In the genomic region with DNA sequence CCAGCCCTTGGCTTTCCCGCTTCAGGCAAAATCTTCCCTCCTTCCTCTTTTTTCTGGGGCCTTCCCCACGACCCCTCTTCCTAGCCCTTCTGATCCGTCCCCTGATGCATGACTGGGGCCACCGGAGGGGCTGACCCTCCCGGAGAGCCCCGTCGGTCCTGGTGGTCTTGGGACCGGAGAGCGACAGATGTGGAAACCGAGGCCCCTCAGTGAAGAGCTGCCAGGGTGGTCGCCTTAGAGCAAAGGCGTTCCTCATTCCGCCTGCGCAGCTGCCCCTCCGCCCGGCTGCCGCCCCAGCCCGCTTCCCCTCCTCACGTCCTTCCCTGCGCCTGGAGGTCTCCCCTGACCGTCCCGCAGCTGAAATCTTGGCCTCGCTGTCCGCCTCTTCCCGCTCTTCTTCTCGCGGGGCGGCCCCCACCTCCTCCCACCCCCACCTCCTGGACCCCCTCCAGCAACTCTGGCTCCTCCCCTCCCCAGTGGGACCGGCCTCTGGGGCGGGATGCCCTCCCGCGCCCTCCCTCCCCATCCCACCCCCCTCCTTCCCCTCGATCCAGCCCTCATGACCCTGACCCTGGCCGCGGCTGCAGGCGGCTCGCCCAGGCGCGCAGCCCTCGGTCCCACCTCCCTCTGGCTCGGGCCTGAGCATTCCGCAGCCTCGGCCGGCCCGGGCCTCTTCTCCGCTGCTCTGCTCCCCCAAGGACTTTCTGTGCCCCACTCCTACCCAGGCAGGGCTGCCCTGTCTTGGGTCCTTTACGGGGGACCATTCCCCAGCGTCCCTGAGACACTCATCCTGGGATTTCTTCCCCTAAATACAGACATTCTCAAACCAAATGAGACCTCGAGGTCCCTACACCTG, we compare ENCODE assay signal across 11 cellular contexts. TPM values are rescaled to one million over a fixed set of nuclear protein-coding genes. Genes with fewer than 3 reads are reported as not detected.
DNase-seq lines count a peak whose midpoint lies in the region; ATAC-seq and TF ChIP-seq lines count a peak whose summit lies in the region.
"Had no signal": no experiment of that assay in that cellular context is flagged by ENCODE, and none has a peak within 500 bp of the region (broad histone marks: within the 10 kb centered on the region; RNA-seq: fewer than 3 reads in every experiment).

Gene RARRES2 (minus strand): TSS at position 367 of the 856 bp plus-strand sequence. CDS start 1,020 bp downstream, outside the sequence.

- H3K4me1 Mint-ChIP-seq in osteocyte (ENCODE audit: unreplicated experiment) = peaks cover 6% of the 10 kb centered on the region

- H3K36me3 Mint-ChIP-seq in osteocyte (ENCODE audit: unreplicated experiment) = no peaks in the 10 kb centered on the region

- H3K4me3 ChIP-seq in BJ (ENCODE audit: low read depth, low read length) (peak within 1 kb of the TSS; percentile 17; the same call in 1 of the 2 replicates), body of pancreas (peak within 1 kb of the TSS; percentile 19 to 34), prostate gland (peak within 1 kb of the TSS; percentile 33 to 41)
- H3K4me3 ChIP-seq: BLaER1 had no signal

- POLR2A ChIA-PET in BJ (lab: Charles Lee) = no interaction called here

- DNase-seq in BJ (ENCODE audit: low read depth) = no peak
- peak; percentile 57 to 77 (median 66) for DNase-seq in body of pancreas
- DNase-seq in iPS-NIHi7 (ENCODE audit: extremely low spot score) = peak; percentile 79
- no peak for DNase-seq in prostate gland (ENCODE audit: low spot score)
- no peak for DNase-seq in osteocyte (ENCODE audit: extremely low spot score, unreplicated experiment)
- no peak for DNase-seq in HK-2 (ENCODE audit: unreplicated experiment)
- DNase-seq: NCI-H2029 treated with DMSO at 0.1 percent for 48 hours had no signal

- no peak within 1 kb of the TSS for H3K4me3 Mint-ChIP-seq in osteocyte (ENCODE audit: unreplicated experiment)

- WGBS in body of pancreas, 2 donors = 18 to 29% methylated on average over 31 to 47 of the region's 49 CpGs
- 12% methylated on average over 47 of the region's 49 CpGs for WGBS in prostate gland

- intact Hi-C loops in body of pancreas (cut with DNase I) = no loop called here
- intact Hi-C loops in prostate gland (cut with DNase I) = no loop called here

- CTCF ChIA-PET in BJ (lab: Yijun Ruan, JAX) = interaction anchor here (1.9 kb wide), 1 partner anchor 80 kb away, joined by 5 read pairs; no protein-coding TSS in a partner anchor

- TF ChIP-seq CTCF in BJ (IDR thresholded peaks at IDR 0.05; ENCODE audit: insufficient read depth, low read depth, low read length) (no peak), body of pancreas (IDR thresholded peaks at IDR 0.05) (no peak), prostate gland (IDR thresholded peaks at IDR 0.05) (no peak), osteocyte (IDR thresholded peaks at IDR 0.05) (no peak)

- peaks cover 20% of the 10 kb centered on the region for H3K27me3 ChIP-seq in BJ (ENCODE audit: control insufficient read depth, insufficient read depth, low read length)
- H3K27me3 ChIP-seq in body of pancreas = no peaks in the 10 kb centered on the region
- H3K27me3 ChIP-seq in prostate gland (replicated peaks; ENCODE audit: insufficient read depth) = peaks cover 2% of the 10 kb centered on the region

- H3K36me3 ChIP-seq in BJ (ENCODE audit: control insufficient read depth, insufficient read depth, low read length) = no peaks in the 10 kb centered on the region
- H3K36me3 ChIP-seq in body of pancreas (replicated peaks in 1 of 2; ENCODE audit: insufficient read depth in 1 of 2, low read depth in 2 of 2) = no peaks in the 10 kb centered on the region
- H3K36me3 ChIP-seq in prostate gland = no peaks in the 10 kb centered on the region
- H3K36me3 ChIP-seq: BLaER1 had no signal

- H3K4me1 ChIP-seq in body of pancreas = peaks cover 49% of the 10 kb centered on the region
- H3K4me1 ChIP-seq in prostate gland (replicated peaks) = no peaks in the 10 kb centered on the region
- H3K4me1 ChIP-seq: BLaER1 had no signal

- TF ChIP-seq POLR2A in body of pancreas (IDR thresholded peaks at IDR 0.05) = no peak
- no peak for TF ChIP-seq POLR2A in prostate gland (IDR thresholded peaks at IDR 0.05)

- H3K27ac Mint-ChIP-seq in osteocyte (ENCODE audit: unreplicated experiment) = no peak within 1 kb of the TSS

- H3K27ac ChIP-seq in body of pancreas (peak within 1 kb of the TSS; percentile 78 to 85 (median 82)), prostate gland (peak within 1 kb of the TSS; percentile 70 to 81)
- H3K27ac ChIP-seq: BLaER1, VCaP had no signal

- peaks cover 39% of the 10 kb centered on the region for H3K27me3 Mint-ChIP-seq in osteocyte (ENCODE audit: unreplicated experiment)

- ATAC-seq in body of pancreas (peak; percentile 51), HG03025 (IDR thresholded peaks at IDR 0.05; ENCODE audit: low FRiP score, unreplicated experiment) (no peak), HG02610 (IDR thresholded peaks at IDR 0.05; ENCODE audit: unreplicated experiment) (no peak)

- H3K9me3 Mint-ChIP-seq in osteocyte (ENCODE audit: unreplicated experiment) = peaks cover 8% of the 10 kb centered on the region

- H3K9me3 ChIP-seq in body of pancreas = no peaks in the 10 kb centered on the region
- no peaks in the 10 kb centered on the region for H3K9me3 ChIP-seq in prostate gland

RNA-seq across cellular contexts. Expression of gene RARRES2, which starts in this region (rescaled TPM):
- polyA plus RNA-seq in BJ (2011; rRNA removed) = 6.3 and 7.2 TPM in 2 replicates
- 1.00 TPM in 1 of 2 replicates, not detected in the other for polyA minus RNA-seq in BJ (2011; rRNA and poly(A)+ RNA removed)
- 100 to 1,000 TPM; 245 to 400 TPM for total RNA-seq in body of pancreas
- total RNA-seq in prostate gland = 10 to 100 TPM; 98.8 to 99.8 TPM
- not detected in 2 replicates for total RNA-seq in osteocyte

Comparison
In these comparisons a context has a peak if more than half of its experiments do, and no peak if none do; other contexts are left out.
1. RNA of gene RARRES2 (total RNA-seq): 245 to 400 TPM in body of pancreas and 98.8 to 99.8 TPM in prostate gland; not detected in osteocyte; every median in the first group is over 10 times any median in the second.
2. DNase-seq: peak in body of pancreas (4 of 4) and iPS-NIHi7 (single experiment); none in BJ (single experiment), prostate gland (single experiment), osteocyte (single experiment) and HK-2 (single experiment).
3. Peak in every context shown above with its lines, with median percentiles within 50 percentile points of each other: H3K4me3 ChIP-seq.